33 cellular contexts compared by ENCODE assay signal in the genomic region with DNA sequence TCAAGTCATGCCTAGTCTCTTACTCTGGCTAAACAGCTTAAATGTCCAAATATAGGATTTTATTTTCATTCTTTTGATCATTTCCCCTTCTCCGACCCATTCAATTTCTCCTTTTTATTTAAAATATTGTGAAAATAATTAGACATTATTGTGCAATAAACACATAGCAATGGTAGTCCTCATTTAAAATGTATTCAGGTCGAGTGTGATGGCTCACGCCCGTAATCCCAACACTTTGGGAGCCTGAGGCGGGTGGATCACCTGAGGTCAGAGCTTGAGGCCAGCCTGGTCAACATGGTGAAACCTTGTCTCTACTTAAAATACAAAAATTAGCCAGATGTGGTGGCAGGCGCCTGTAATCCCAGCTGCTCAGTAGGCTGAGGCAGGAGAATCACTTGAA.
"Had no signal": no experiment of that assay in that cellular context is flagged by ENCODE, and none has a peak within 500 bp of the region (broad histone marks: within the 10 kb centered on the region; RNA-seq: fewer than 3 reads in every experiment).

No MANE protein-coding gene starts in this region.

- H3K27me3 ChIP-seq: adrenal gland, ascending aorta, body of pancreas, brain microvascular endothelial cell, breast epithelium, cardiac muscle cell had no signal

- DNase-seq: activated effector memory CD4-positive, alpha-beta T cell treated with anti-CD3 and anti-CD28 coated beads, Interleukin-2, amount 50 U/mL, for 16 hours; activated effector memory CD4-positive, alpha-beta T cell treated with Interleukin-2 at 50 U/mL for 16 hours; activated gamma-delta T cell; activated gamma-delta T cell treated with Interleukin-2 at 50 U/mL for 16 hours; activated naive CD4-positive, alpha-beta T cell; activated naive CD4-positive, alpha-beta T cell treated with anti-CD3 and anti-CD28 coated beads for 36 hours; activated naive CD4-positive, alpha-beta T cell treated with anti-CD3 and anti-CD28 coated beads, Interleukin-2, amount 10 ng/mL, durations not matched to agents 7 days and 5 days; activated naive CD4-positive, alpha-beta T cell treated with anti-CD3 and anti-CD28 coated beads, Interleukin-2, amount 50 U/mL, for 16 hours; activated naive CD4-positive, alpha-beta T cell treated with Interleukin-2 at 50 U/mL for 16 hours; activated naive CD8-positive, alpha-beta T cell treated with anti-CD3 and anti-CD28 coated beads for 36 hours; activated naive CD8-positive, alpha-beta T cell treated with anti-CD3 and anti-CD28 coated beads, Interleukin-2, amount 10 ng/mL, durations not matched to agents 7 days and 5 days; activated naive CD8-positive, alpha-beta T cell treated with anti-CD3 and anti-CD28 coated beads, Interleukin-2, amount 50 U/mL, for 24 hours; activated T-cell treated with anti-CD3 and anti-CD28 coated beads, Interleukin-2, amount 50 U/mL, for 1 hour; activated T-cell treated with anti-CD3 and anti-CD28 coated beads, Interleukin-2, amount 50 U/mL, for 24 hours; activated T-cell treated with anti-CD3 and anti-CD28 coated beads, Interleukin-2, amount 50 U/mL, for 4 hours; activated T-cell treated with anti-CD3 and anti-CD28 coated beads, Interleukin-2, amount 50 U/mL, for 48 hours; activated T-cell treated with anti-CD3 and anti-CD28 coated beads, Interleukin-2, amount 50 U/mL, for 72 hours; adrenal gland; amniotic stem cell; amygdala; anterior cingulate cortex; aorta; body of pancreas; brain microvascular endothelial cell; caudate nucleus; central memory CD4-positive, alpha-beta T cell; cerebellar nuclear complex had no signal

- H3K27ac ChIP-seq: adrenal gland, ascending aorta, body of pancreas, brain microvascular endothelial cell, breast epithelium, cardiac muscle cell had no signal

- ATAC-seq: activated naive CD4-positive, alpha-beta T cell treated with anti-CD3 and anti-CD28 coated beads, Interleukin-2, amount 50 U/mL, for 72 hours; activated naive CD8-positive, alpha-beta T cell treated with anti-CD3 and anti-CD28 coated beads, Interleukin-2, amount 50 U/mL, for 24 hours; activated T-cell treated with anti-CD3 and anti-CD28 coated beads, Interleukin-2, amount 50 U/mL, for 4 hours; activated T-cell treated with anti-CD3 and anti-CD28 coated beads, Interleukin-2, amount 50 U/mL, for 72 hours; activated T-helper 17 cell treated with anti-CD3 and anti-CD28 coated beads, Interleukin-2, amount 50 U/mL, for 72 hours; body of pancreas had no signal

- H3K36me3 ChIP-seq: adrenal gland, breast epithelium had no signal

- H3K4me3 ChIP-seq: adrenal gland, ascending aorta, body of pancreas, breast epithelium, cardiac muscle cell had no signal

- H3K9me3 ChIP-seq: adrenal gland, ascending aorta, body of pancreas, breast epithelium had no signal

- H3K4me1 ChIP-seq: adrenal gland, ascending aorta, body of pancreas, breast epithelium had no signal

- FAIRE-seq: bronchial epithelial cell had no signal
